8 cellular contexts compared by ENCODE assay signal in the genomic region with DNA sequence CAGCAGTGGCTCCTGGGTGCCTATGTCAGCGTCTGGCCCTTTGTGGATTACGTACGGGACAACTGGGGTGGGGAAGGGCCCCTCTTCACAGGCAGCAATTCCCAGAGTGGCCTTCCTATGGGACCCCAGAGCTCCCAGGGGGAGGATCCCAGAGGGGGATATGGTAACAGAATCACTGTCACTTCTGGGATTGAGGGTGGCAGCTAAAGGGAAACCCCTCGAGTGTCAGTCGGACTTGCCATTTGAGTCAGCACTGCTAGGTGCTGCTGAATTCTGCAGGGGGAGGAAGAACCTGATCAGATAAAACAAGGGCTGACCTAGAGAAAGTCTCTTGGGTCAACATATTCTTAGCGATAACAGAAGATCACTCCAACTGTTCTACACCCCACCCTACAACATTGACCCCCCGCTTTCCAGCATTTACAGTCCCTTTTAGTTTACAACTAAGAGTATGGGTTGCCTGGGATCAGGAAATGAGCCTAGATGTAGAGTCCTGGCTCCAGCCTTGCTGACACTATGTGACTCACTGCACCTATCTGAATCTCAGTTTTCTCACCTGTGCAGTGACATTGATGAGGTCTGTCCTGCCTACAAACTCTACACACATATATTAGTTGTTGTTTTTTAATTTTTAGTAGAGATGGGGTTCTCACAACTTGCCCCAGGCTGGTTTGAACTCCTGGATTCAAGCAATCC. TPM values are rescaled to one million over a fixed set of nuclear protein-coding genes. Genes with fewer than 3 reads are reported as not detected.
DNase-seq lines count a peak whose midpoint lies in the region; ATAC-seq and TF ChIP-seq lines count a peak whose summit lies in the region.

No MANE protein-coding gene starts in this region.

- POLR2A ChIA-PET in activated B cell treated with CpG ODN at 0.5 μM for 24 hours (lab: Charles Lee), result interaction anchor here (0.6 to 14.1 kb wide), 33 partner anchors 8 to 834 kb away, joined by 3 to 380 read pairs (median 6); a partner anchor contains a TSS

- H3K36me3 Mint-ChIP-seq in activated B cell treated with CpG ODN at 0.5 μM for 24 hours (ENCODE audit: low read depth) (peaks cover 3% of the 10 kb centered on the region), progenitor cell of endocrine pancreas (ENCODE audit: insufficient read depth) (no peaks in the 10 kb centered on the region)

- no peak for TF ChIP-seq CTCF in activated B cell treated with CpG ODN at 0.5 μM for 24 hours (IDR thresholded peaks at IDR 0.05)
- no peak for TF ChIP-seq CTCF in fibroblast of mammary gland (conservative IDR thresholded peaks at IDR 0.05; ENCODE audit: control insufficient read depth, insufficient read depth, low read depth, low read length)
- TF ChIP-seq CTCF in progenitor cell of endocrine pancreas (IDR thresholded peaks at IDR 0.05; ENCODE audit: unreplicated experiment), result no peak

- intact Hi-C loops in activated B cell treated with CpG ODN at 0.5 μM for 24 hours (cut with micrococcal nuclease), result loop anchor here (1.0 kb wide), 5 partner anchors 12 to 74 kb away; a partner anchor contains a TSS

- CTCF ChIA-PET in activated B cell treated with CpG ODN at 0.5 μM for 24 hours (lab: Charles Lee), result interaction anchor here (0.7 to 2.4 kb wide), 13 partner anchors 13 to 365 kb away, joined by 3 to 21 read pairs (median 4); a partner anchor contains a TSS

- H3K27me3 Mint-ChIP-seq in activated B cell treated with CpG ODN at 0.5 μM for 24 hours, result no peaks in the 10 kb centered on the region
- no peaks in the 10 kb centered on the region for H3K27me3 Mint-ChIP-seq in progenitor cell of endocrine pancreas

- DNase-seq in CD1c-positive myeloid dendritic cell (ENCODE audit: extremely low spot score), result peak; percentile 36
- DNase-seq in activated B cell treated with CpG ODN at 0.5 μM for 24 hours, result peak; percentile 59
- no peak for DNase-seq in fibroblast of mammary gland (ENCODE audit: low read depth)
- no peak for DNase-seq in progenitor cell of endocrine pancreas (ENCODE audit: low spot score, unreplicated experiment)
- DNase-seq in NOMO-1 treated with DMSO at 0.1 percent for 48 hours (lab: John Stamatoyannopoulos, UW; ENCODE audit: unreplicated experiment), result no peak
- DNase-seq in cerebellar nuclear complex (lab: John Stamatoyannopoulos, UW), result no peak

- peak overlapping the region; percentile 96 for H3K27ac Mint-ChIP-seq in activated B cell treated with CpG ODN at 0.5 μM for 24 hours
- peak overlapping the region; percentile 95 for H3K27ac Mint-ChIP-seq in progenitor cell of endocrine pancreas

- peak; percentile 55 for ATAC-seq in GM19351 (IDR thresholded peaks at IDR 0.05; ENCODE audit: unreplicated experiment)
- peak; percentile 45 for ATAC-seq in HG03378 (IDR thresholded peaks at IDR 0.05; ENCODE audit: unreplicated experiment)
- peak; percentile 57 for ATAC-seq in activated B cell treated with CpG ODN at 0.5 μM for 24 hours (ENCODE audit: low read depth)

- H3K4me1 Mint-ChIP-seq in activated B cell treated with CpG ODN at 0.5 μM for 24 hours (peaks cover 55% of the 10 kb centered on the region), progenitor cell of endocrine pancreas (ENCODE audit: low read depth) (peaks cover 36% of the 10 kb centered on the region)

- no peaks in the 10 kb centered on the region for H3K9me3 Mint-ChIP-seq in activated B cell treated with CpG ODN at 0.5 μM for 24 hours
- no peaks in the 10 kb centered on the region for H3K9me3 Mint-ChIP-seq in progenitor cell of endocrine pancreas (ENCODE audit: low read depth)

- peak overlapping the region; percentile 52 for H3K4me3 ChIP-seq in fibroblast of mammary gland (ENCODE audit: control insufficient read depth, low read depth, low read length)

- peak overlapping the region; percentile 91 for H3K4me3 Mint-ChIP-seq in activated B cell treated with CpG ODN at 0.5 μM for 24 hours
- H3K4me3 Mint-ChIP-seq in progenitor cell of endocrine pancreas (ENCODE audit: low read depth), result peak overlapping the region; percentile 75

RNA-seq across cellular contexts. Expression of a gene that starts 12.3 kb away (rescaled TPM):
- total RNA-seq in activated B cell treated with CpG ODN at 0.5 μM for 24 hours (175 and 180 TPM in 2 replicates), progenitor cell of endocrine pancreas (36.9 and 49.7 TPM in 2 replicates)

RNA-seq across cellular contexts. Expression of a gene that starts 45.4 kb away (rescaled TPM):
- total RNA-seq in activated B cell treated with CpG ODN at 0.5 μM for 24 hours, result 42.6 and 42.9 TPM in 2 replicates
- 40.0 and 42.2 TPM in 2 replicates for total RNA-seq in progenitor cell of endocrine pancreas

RNA-seq across cellular contexts. Expression of a gene that starts 45.7 kb away (rescaled TPM):
- total RNA-seq in activated B cell treated with CpG ODN at 0.5 μM for 24 hours (128 and 137 TPM in 2 replicates), progenitor cell of endocrine pancreas (85.3 and 85.9 TPM in 2 replicates)

Comparison
In these comparisons a context has a peak if more than half of its experiments do, and no peak if none do; other contexts are left out.
1. DNase-seq: peak in CD1c-positive myeloid dendritic cell (single experiment) and activated B cell treated with CpG ODN at 0.5 μM for 24 hours (single experiment); none in fibroblast of mammary gland (single experiment), progenitor cell of endocrine pancreas (single experiment), NOMO-1 treated with DMSO at 0.1 percent for 48 hours (single experiment) and cerebellar nuclear complex (0 of 2).
2. Peak in every context shown above with its lines, with median percentiles within 50 percentile points of each other: ATAC-seq.